ENCODE assay signal across 2 cellular contexts in genomic region chr5:137866541-137867388, GRCh38.
TF ChIP-seq lines count a peak whose summit lies in the region.

No MANE protein-coding gene starts in this region.

TF ChIP-seq in HCT116, 20 proteins besides CTCF, POLR2A, EP300 and RAD21:
- TF ChIP-seq EGR1 (IDR thresholded peaks at IDR 0.05; ENCODE audit: low read depth) (no peak), ZFX (IDR thresholded peaks at IDR 0.05) (no peak)

TF ChIP-seq in H1, 55 proteins besides CTCF, POLR2A, EP300 and RAD21:
- TF ChIP-seq NRF1 (IDR thresholded peaks at IDR 0.05; ENCODE audit: low read depth, low read length) (no peak), MAFK (IDR thresholded peaks at IDR 0.05; ENCODE audit: low read depth, low read length) (peak; percentile 67)
